1 cellular context compared by ENCODE assay signal in genomic region chr14:60680511-60680910, GRCh38.
TF ChIP-seq lines count a peak whose summit lies in the region.

No MANE protein-coding gene starts in this region.

TF ChIP-seq in GM23338, 12 proteins besides CTCF, POLR2A, EP300 and RAD21 (continued from another document):
- TF ChIP-seq ZNF462 (CRISPR knock-in tag; IDR thresholded peaks at IDR 0.05) (no peak), REST (IDR thresholded peaks at IDR 0.05; ENCODE audit: unreplicated experiment) (no peak), NANOG (IDR thresholded peaks at IDR 0.05; ENCODE audit: borderline replicate concordance) (no peak), CREB1 (CRISPR knock-in tag; IDR thresholded peaks at IDR 0.05; ENCODE audit: low read depth) (no peak), POLR2AphosphoS5 (IDR thresholded peaks at IDR 0.05; ENCODE audit: low read depth) (no peak), ETS1 (IDR thresholded peaks at IDR 0.05) (no peak), ZNF114 (CRISPR knock-in tag; IDR thresholded peaks at IDR 0.05) (no peak), EZH2phosphoT487 (IDR thresholded peaks at IDR 0.05; ENCODE audit: unreplicated experiment) (no peak), ZNF331 (CRISPR knock-in tag; IDR thresholded peaks at IDR 0.05; ENCODE audit: low read depth) (no peak)
